ENCODE assay signal across 1 cellular context in genomic region chr19:54805665-54806515, GRCh38.
TF ChIP-seq lines count a peak whose summit lies in the region.

No MANE protein-coding gene starts in this region.

TF ChIP-seq in K562, 482 proteins besides CTCF, POLR2A, EP300 and RAD21:
- TF ChIP-seq FOXK1 (CRISPR knock-in tag; IDR thresholded peaks at IDR 0.05; ENCODE audit: borderline replicate concordance) = no peak
- TF ChIP-seq, protein P1, sequence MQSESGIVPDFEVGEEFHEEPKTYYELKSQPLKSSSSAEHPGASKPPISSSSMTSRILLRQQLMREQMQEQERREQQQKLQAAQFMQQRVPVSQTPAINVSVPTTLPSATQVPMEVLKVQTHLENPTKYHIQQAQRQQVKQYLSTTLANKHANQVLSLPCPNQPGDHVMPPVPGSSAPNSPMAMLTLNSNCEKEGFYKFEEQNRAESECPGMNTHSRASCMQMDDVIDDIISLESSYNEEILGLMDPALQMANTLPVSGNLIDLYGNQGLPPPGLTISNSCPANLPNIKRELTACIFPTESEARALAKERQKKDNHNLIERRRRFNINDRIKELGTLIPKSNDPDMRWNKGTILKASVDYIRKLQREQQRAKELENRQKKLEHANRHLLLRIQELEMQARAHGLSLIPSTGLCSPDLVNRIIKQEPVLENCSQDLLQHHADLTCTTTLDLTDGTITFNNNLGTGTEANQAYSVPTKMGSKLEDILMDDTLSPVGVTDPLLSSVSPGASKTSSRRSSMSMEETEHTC (IDR thresholded peaks at IDR 0.05) = no peak
- TF ChIP-seq, protein P2, sequence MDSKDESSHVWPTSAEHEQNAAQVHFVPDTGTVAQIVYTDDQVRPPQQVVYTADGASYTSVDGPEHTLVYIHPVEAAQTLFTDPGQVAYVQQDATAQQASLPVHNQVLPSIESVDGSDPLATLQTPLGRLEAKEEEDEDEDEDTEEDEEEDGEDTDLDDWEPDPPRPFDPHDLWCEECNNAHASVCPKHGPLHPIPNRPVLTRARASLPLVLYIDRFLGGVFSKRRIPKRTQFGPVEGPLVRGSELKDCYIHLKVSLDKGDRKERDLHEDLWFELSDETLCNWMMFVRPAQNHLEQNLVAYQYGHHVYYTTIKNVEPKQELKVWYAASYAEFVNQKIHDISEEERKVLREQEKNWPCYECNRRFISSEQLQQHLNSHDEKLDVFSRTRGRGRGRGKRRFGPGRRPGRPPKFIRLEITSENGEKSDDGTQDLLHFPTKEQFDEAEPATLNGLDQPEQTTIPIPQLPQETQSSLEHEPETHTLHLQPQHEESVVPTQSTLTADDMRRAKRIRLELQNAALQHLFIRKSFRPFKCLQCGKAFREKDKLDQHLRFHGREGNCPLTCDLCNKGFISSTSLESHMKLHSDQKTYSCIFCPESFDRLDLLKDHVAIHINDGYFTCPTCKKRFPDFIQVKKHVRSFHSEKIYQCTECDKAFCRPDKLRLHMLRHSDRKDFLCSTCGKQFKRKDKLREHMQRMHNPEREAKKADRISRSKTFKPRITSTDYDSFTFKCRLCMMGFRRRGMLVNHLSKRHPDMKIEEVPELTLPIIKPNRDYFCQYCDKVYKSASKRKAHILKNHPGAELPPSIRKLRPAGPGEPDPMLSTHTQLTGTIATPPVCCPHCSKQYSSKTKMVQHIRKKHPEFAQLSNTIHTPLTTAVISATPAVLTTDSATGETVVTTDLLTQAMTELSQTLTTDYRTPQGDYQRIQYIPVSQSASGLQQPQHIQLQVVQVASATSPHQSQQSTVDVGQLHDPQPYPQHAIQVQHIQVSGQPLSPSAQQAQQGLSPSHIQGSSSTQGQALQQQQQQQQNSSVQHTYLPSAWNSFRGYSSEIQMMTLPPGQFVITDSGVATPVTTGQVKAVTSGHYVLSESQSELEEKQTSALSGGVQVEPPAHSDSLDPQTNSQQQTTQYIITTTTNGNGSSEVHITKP (IDR thresholded peaks at IDR 0.05; ENCODE audit: partially characterized antibody) = peak; percentile 17
